In genomic region chr14:78959674-78960264, GRCh38 we compare ENCODE assay signal across 8 cellular contexts.
DNase-seq lines count a peak whose midpoint lies in the region; ATAC-seq, FAIRE-seq and TF ChIP-seq lines count a peak whose summit lies in the region.

No MANE protein-coding gene starts in this region.

- no peak overlapping the region for H3K4me3 Mint-ChIP-seq in activated CD8-positive, alpha-beta T cell treated with anti-CD3 and anti-CD28 coated beads for 36 hours

- H3K4me1 ChIP-seq in endothelial cell of umbilical vein (ENCODE audit: control insufficient read depth, extremely low read depth, insufficient read depth, low read length), result peaks cover 12% of the 10 kb centered on the region

- no peaks in the 10 kb centered on the region for H3K27me3 ChIP-seq in endothelial cell of umbilical vein (ENCODE audit: control insufficient read depth in 2 of 2, insufficient read depth in 2 of 2, low read length in 2 of 2)

- no peaks in the 10 kb centered on the region for H3K9me3 ChIP-seq in endothelial cell of umbilical vein (replicated peaks; ENCODE audit: control insufficient read depth, insufficient read depth, low read length)

- no peak overlapping the region for H3K9ac ChIP-seq in endothelial cell of umbilical vein (replicated peaks; ENCODE audit: extremely low read depth, insufficient read depth, low read length)

- BruUV-seq in endothelial cell of umbilical vein (replicated peaks; lab: Mats Ljungman, UMichigan), result no TSS peak

- H3K9me3 Mint-ChIP-seq in activated CD8-positive, alpha-beta T cell treated with anti-CD3 and anti-CD28 coated beads for 36 hours, result no peaks in the 10 kb centered on the region

- POLR2A ChIA-PET in activated CD8-positive, alpha-beta T cell treated with anti-CD3 and anti-CD28 coated beads for 36 hours (lab: Charles Lee), result no interaction called here
- POLR2A ChIA-PET in endothelial cell of umbilical vein (lab: Charles Lee), result no interaction called here

- CTCF ChIA-PET in activated CD8-positive, alpha-beta T cell treated with anti-CD3 and anti-CD28 coated beads for 36 hours (lab: Charles Lee), result interaction anchor here (0.7 to 2.9 kb wide), 14 partner anchors 9 to 1347 kb away, joined by 3 to 11 read pairs (median 3); no protein-coding TSS in a partner anchor
- CTCF ChIA-PET in endothelial cell of umbilical vein (lab: Charles Lee), result interaction anchor here (0.5 to 4.2 kb wide), 41 partner anchors 9 to 1920 kb away, joined by 3 to 30 read pairs (median 4); no protein-coding TSS in a partner anchor

- TF ChIP-seq POLR2A in endothelial cell of umbilical vein (IDR thresholded peaks at IDR 0.05; ENCODE audit: low read depth, low read length), result no peak

- peaks cover 5% of the 10 kb centered on the region for H3K27me3 Mint-ChIP-seq in activated CD8-positive, alpha-beta T cell treated with anti-CD3 and anti-CD28 coated beads for 36 hours

- intact Hi-C loops in activated CD8-positive, alpha-beta T cell treated with anti-CD3 and anti-CD28 coated beads for 36 hours (cut with micrococcal nuclease), result no loop called here
- intact Hi-C loops in endothelial cell of umbilical vein (cut with micrococcal nuclease), result loop anchor here (1.0 to 10.0 kb wide), 5 partner anchors 8 to 1891 kb away; no protein-coding TSS in a partner anchor

- H3K79me2 ChIP-seq in endothelial cell of umbilical vein (ENCODE audit: control insufficient read depth, insufficient read depth, low read length), result no peaks in the 10 kb centered on the region

- no peaks in the 10 kb centered on the region for H3K4me1 Mint-ChIP-seq in activated CD8-positive, alpha-beta T cell treated with anti-CD3 and anti-CD28 coated beads for 36 hours (ENCODE audit: low read depth)

- dilution Hi-C loops in endothelial cell of umbilical vein (cut with MboI; ENCODE audit: extremely low pct_ligation_motif_present, low sequenced_read_pairs), result no loop called here

- no peaks in the 10 kb centered on the region for H3K36me3 ChIP-seq in endothelial cell of umbilical vein (ENCODE audit: control insufficient read depth in 2 of 2, extremely low read depth in 1 of 2, insufficient read depth in 2 of 2, low read length in 2 of 2)

- H3K27ac ChIP-seq in endothelial cell of umbilical vein (ENCODE audit: insufficient read depth, low read depth, low read length), result no peak overlapping the region

- H3K4me2 ChIP-seq in endothelial cell of umbilical vein (ENCODE audit: insufficient read depth, low read length), result no peak overlapping the region

- peak; percentile 93 for FAIRE-seq in endothelial cell of umbilical vein (lab: Jason Lieb, UNC)

- H3K9me1 ChIP-seq in endothelial cell of umbilical vein (replicated peaks; ENCODE audit: control insufficient read depth, extremely low read depth, insufficient read depth, low read length), result no peaks in the 10 kb centered on the region

- no peak overlapping the region for H3K4me3 ChIP-seq in endothelial cell of umbilical vein (replicated peaks in 1 of 3; ENCODE audit: insufficient read depth in 1 of 3, low read depth in 1 of 3, low read length in 3 of 3)

- no peaks in the 10 kb centered on the region for H3K36me3 Mint-ChIP-seq in activated CD8-positive, alpha-beta T cell treated with anti-CD3 and anti-CD28 coated beads for 36 hours (ENCODE audit: low read depth)

- DNase-seq in AG20443 (ENCODE audit: low spot score), result peak; percentile 85
- DNase-seq in NCI-H524 treated with DMSO at 0.1 percent for 48 hours (lab: John Stamatoyannopoulos, UW), result peak; percentile 78
- DNase-seq in activated CD8-positive, alpha-beta T cell treated with anti-CD3 and anti-CD28 coated beads for 36 hours, result peak; percentile 64
- peak; percentile 74 for DNase-seq in endothelial cell of umbilical vein (ENCODE audit: low read depth, low spot score)
- DNase-seq in middle frontal gyrus (ENCODE audit: extremely low spot score, low spot score), result peak; percentile 72
- DNase-seq in stimulated activated CD8-positive, alpha-beta memory T cell treated with anti-CD3 and anti-CD28 coated beads, Interleukin-7, amount 100 ng/mL, for 48 hours (ENCODE audit: extremely low read depth in 1 of 2, low read depth in 1 of 2), result peak; percentile 1 to 25

- H2AFZ ChIP-seq in endothelial cell of umbilical vein (ENCODE audit: low read depth, low read length), result peak overlapping the region; percentile 26

- H3K27ac Mint-ChIP-seq in activated CD8-positive, alpha-beta T cell treated with anti-CD3 and anti-CD28 coated beads for 36 hours, result no peak overlapping the region

- ATAC-seq in GM18868 (IDR thresholded peaks at IDR 0.05; ENCODE audit: unreplicated experiment), result peak; percentile 89
- ATAC-seq in HG03439 (IDR thresholded peaks at IDR 0.05; ENCODE audit: unreplicated experiment), result peak; percentile 58
- ATAC-seq in activated CD8-positive, alpha-beta T cell treated with anti-CD3 and anti-CD28 coated beads for 36 hours, result no peak

- no peaks in the 10 kb centered on the region for H4K20me1 ChIP-seq in endothelial cell of umbilical vein (replicated peaks; ENCODE audit: control insufficient read depth, extremely low read depth, insufficient read depth, low read length)

- TF ChIP-seq CTCF in activated CD8-positive, alpha-beta T cell treated with anti-CD3 and anti-CD28 coated beads for 36 hours (IDR thresholded peaks at IDR 0.05), result peak; percentile 89
- peak; percentile 84 to 87 for TF ChIP-seq CTCF in endothelial cell of umbilical vein (IDR thresholded peaks at IDR 0.05; ENCODE audit: extremely low read depth in 1 of 2, insufficient read depth in 1 of 2, low read depth in 1 of 2, low read length in 2 of 2)

TF ChIP-seq in endothelial cell of umbilical vein, 7 proteins besides CTCF, POLR2A, EP300 and RAD21:
- TF ChIP-seq POLR2AphosphoS5 (IDR thresholded peaks at IDR 0.05; ENCODE audit: insufficient read depth, low read depth, low read length), result no peak
- no peak for TF ChIP-seq EZH2 (IDR thresholded peaks at IDR 0.05; ENCODE audit: borderline replicate concordance, low read depth, low read length, severe bottlenecking)
- no peak for TF ChIP-seq FOS (IDR thresholded peaks at IDR 0.05; ENCODE audit: borderline replicate concordance, insufficient read depth, low read length)
- TF ChIP-seq MAX (IDR thresholded peaks at IDR 0.05; ENCODE audit: insufficient read depth, insufficient read length), result no peak
- TF ChIP-seq GATA2 (IDR thresholded peaks at IDR 0.05; ENCODE audit: insufficient read depth, insufficient read length, low read depth, low read length), result no peak
- no peak for TF ChIP-seq MYC (IDR thresholded peaks at IDR 0.05; ENCODE audit: low read depth, low read length)
- no peak for TF ChIP-seq JUN (IDR thresholded peaks at IDR 0.05; ENCODE audit: borderline replicate concordance, insufficient read depth, insufficient read length, low read depth)

Comparison
In these comparisons a context has a peak if more than half of its experiments do, and no peak if none do; other contexts are left out.
1. DNase-seq: peak in every context shown above with its lines; median percentile 85 in AG20443; 78 in NCI-H524 treated with DMSO at 0.1 percent for 48 hours; 74 in endothelial cell of umbilical vein; 72 in middle frontal gyrus; 64 in activated CD8-positive, alpha-beta T cell treated with anti-CD3 and anti-CD28 coated beads for 36 hours; 13 in stimulated activated CD8-positive, alpha-beta memory T cell treated with anti-CD3 and anti-CD28 coated beads, Interleukin-7, amount 100 ng/mL, for 48 hours.